In the genomic region with DNA sequence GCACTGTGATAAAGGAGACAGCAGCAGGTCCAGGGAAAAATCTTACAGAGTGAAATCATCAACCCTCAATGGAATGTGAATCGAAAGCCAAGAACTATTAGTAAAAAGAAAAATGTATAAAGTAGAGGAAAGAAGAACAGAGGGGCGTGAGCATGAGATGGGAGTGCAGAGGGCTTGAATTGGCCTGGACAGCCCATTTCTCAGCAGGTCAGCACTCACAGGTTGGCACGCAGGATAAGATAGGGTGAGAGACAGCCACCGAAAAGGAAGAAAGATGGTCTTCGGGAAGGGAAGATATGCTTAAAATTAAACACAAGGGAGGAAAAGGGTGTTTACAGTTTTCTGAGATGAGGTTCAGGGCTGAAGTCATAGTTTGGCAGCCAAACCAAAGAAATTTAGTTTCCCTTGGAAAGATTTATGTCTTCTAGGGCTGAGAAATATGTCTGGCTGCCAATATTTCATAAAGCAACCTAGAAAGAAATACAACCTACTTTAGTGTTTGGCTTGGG, we compare ENCODE assay signal across 17 cellular contexts.
DNase-seq lines count a peak whose midpoint lies in the region; ATAC-seq, FAIRE-seq and TF ChIP-seq lines count a peak whose summit lies in the region.
"Had no signal": no experiment of that assay in that cellular context is flagged by ENCODE, and none has a peak within 500 bp of the region (broad histone marks: within the 10 kb centered on the region; RNA-seq: fewer than 3 reads in every experiment).

No MANE protein-coding gene starts in this region.

- no peak overlapping the region for H3K4me3 ChIP-seq in AG10803 (ENCODE audit: low read length)
- no peak overlapping the region for H3K4me3 ChIP-seq in SK-N-SH (ENCODE audit: low read depth in 2 of 2, low read length in 1 of 2)
- no peak overlapping the region for H3K4me3 ChIP-seq in fibroblast of mammary gland (ENCODE audit: control insufficient read depth, low read depth, low read length)
- H3K4me3 ChIP-seq in osteoblast (ENCODE audit: insufficient read depth, low read length), result peak overlapping the region; percentile 39
- H3K4me3 ChIP-seq in PC-3 (ENCODE audit: low read length), result no peak overlapping the region
- H3K4me3 ChIP-seq in dorsolateral prefrontal cortex, result no peak overlapping the region
- no peak overlapping the region for H3K4me3 ChIP-seq in small intestine (ENCODE audit: low read depth in 1 of 2, low read length in 2 of 2)
- H3K4me3 ChIP-seq: neural progenitor cell, skin epidermis had no signal

- H3K79me2 ChIP-seq in SK-N-SH (ENCODE audit: insufficient read depth), result no peaks in the 10 kb centered on the region
- H3K79me2 ChIP-seq in osteoblast (ENCODE audit: insufficient read depth, low read length), result no peaks in the 10 kb centered on the region
- no peaks in the 10 kb centered on the region for H3K79me2 ChIP-seq in PC-3 (ENCODE audit: low read length)

- POLR2A ChIA-PET in SK-N-SH (lab: Yijun Ruan, JAX), result no interaction called here
- POLR2A ChIA-PET in PC-3 (lab: Charles Lee; ENCODE audit: unreplicated experiment), result no interaction called here
- POLR2A ChIA-PET in CD4-positive, alpha-beta T cell (lab: Charles Lee), result no interaction called here

- H3K4me1 Mint-ChIP-seq in CD4-positive, alpha-beta T cell (ENCODE audit: low read depth), result no peaks in the 10 kb centered on the region
- H3K4me1 Mint-ChIP-seq: neural progenitor cell; stimulated activated memory B cell treated with anti-CD40 and anti-IgM and Interleukin-4, amounts not matched to agents 10 μg/mL and 1 μg/mL and 100 μg/mL, for 72 hours had no signal

- H3K4me1 ChIP-seq in SK-N-SH (ENCODE audit: control insufficient read depth in 1 of 2, insufficient read depth in 2 of 2, low read depth in 1 of 2, low read length in 1 of 2) (no peaks in the 10 kb centered on the region), osteoblast (ENCODE audit: insufficient read depth, low read length) (peaks cover 8% of the 10 kb centered on the region), PC-3 (ENCODE audit: insufficient read depth, low read length) (no peaks in the 10 kb centered on the region), small intestine (ENCODE audit: control insufficient read depth in 2 of 2, insufficient read depth in 1 of 2, low read depth in 1 of 2, low read length in 1 of 2) (no peaks in the 10 kb centered on the region)
- H3K4me1 ChIP-seq: neural progenitor cell had no signal

- peak overlapping the region; percentile 59 for H3K4me2 ChIP-seq in SK-N-SH
- peak overlapping the region; percentile 72 for H3K4me2 ChIP-seq in osteoblast (ENCODE audit: insufficient read depth, low read length)
- no peak overlapping the region for H3K4me2 ChIP-seq in PC-3 (ENCODE audit: low read length)
- H3K4me2 ChIP-seq: neural progenitor cell had no signal

- DNase-seq in AG10803 (ENCODE audit: low read depth) (peak; percentile 15), SK-N-SH (no peak), fibroblast of mammary gland (ENCODE audit: low read depth) (peak; percentile 33), osteoblast (ENCODE audit: insufficient read length, low spot score, missing footprints) (no peak), PC-3 (no peak), dorsolateral prefrontal cortex (no peak), small intestine (no peak)
- no peak for DNase-seq in CD4-positive, alpha-beta T cell
- DNase-seq: activated CD4-positive, CD25-positive, alpha-beta regulatory T cell treated with anti-CD3 and anti-CD28 coated beads, Interleukin-2, amount 50 U/mL, for 72 hours; activated gamma-delta T cell; NCI-H146; SIG-M5 had no signal

- H4K20me1 ChIP-seq in SK-N-SH (ENCODE audit: insufficient read depth) (no peaks in the 10 kb centered on the region), osteoblast (ENCODE audit: insufficient read depth, low read length) (no peaks in the 10 kb centered on the region), PC-3 (ENCODE audit: low read length) (no peaks in the 10 kb centered on the region)

- H3K9me2 ChIP-seq in SK-N-SH (no peaks in the 10 kb centered on the region), PC-3 (replicated peaks; ENCODE audit: low read length) (no peaks in the 10 kb centered on the region)

- H3K27ac Mint-ChIP-seq in CD4-positive, alpha-beta T cell, result no peak overlapping the region
- H3K27ac Mint-ChIP-seq: neural progenitor cell; stimulated activated memory B cell treated with anti-CD40 and anti-IgM and Interleukin-4, amounts not matched to agents 10 μg/mL and 1 μg/mL and 100 μg/mL, for 72 hours; type B pancreatic cell had no signal

- H3K27ac ChIP-seq in SK-N-SH (ENCODE audit: low read depth in 2 of 2, low read length in 1 of 2), result peak overlapping the region in 1 of 2 experiments; percentile 28; a peak in 2 of 4 replicates
- H3K27ac ChIP-seq in osteoblast (ENCODE audit: low read depth, low read length), result peak overlapping the region; percentile 32
- no peak overlapping the region for H3K27ac ChIP-seq in PC-3 (ENCODE audit: low read length)
- H3K27ac ChIP-seq in CD4-positive, alpha-beta T cell (ENCODE audit: low read depth, low read length), result no peak overlapping the region
- H3K27ac ChIP-seq in dorsolateral prefrontal cortex, result no peak overlapping the region
- no peak overlapping the region for H3K27ac ChIP-seq in small intestine (ENCODE audit: low read depth in 1 of 2, low read length in 1 of 2)
- H3K27ac ChIP-seq: neural progenitor cell, skin epidermis had no signal

- no peaks in the 10 kb centered on the region for H3K27me3 ChIP-seq in SK-N-SH (ENCODE audit: insufficient read depth)
- H3K27me3 ChIP-seq in osteoblast (ENCODE audit: insufficient read depth, low read length), result peaks cover 8% of the 10 kb centered on the region
- no peaks in the 10 kb centered on the region for H3K27me3 ChIP-seq in PC-3 (ENCODE audit: low read length)
- no peaks in the 10 kb centered on the region for H3K27me3 ChIP-seq in CD4-positive, alpha-beta T cell (ENCODE audit: control insufficient read depth, insufficient read depth, low read length)
- H3K27me3 ChIP-seq in dorsolateral prefrontal cortex, result no peaks in the 10 kb centered on the region
- H3K27me3 ChIP-seq in small intestine (ENCODE audit: control insufficient read depth in 2 of 2, insufficient read depth in 2 of 2, low read length in 2 of 2), result no peaks in the 10 kb centered on the region
- H3K27me3 ChIP-seq: neural progenitor cell had no signal

- BruUV-seq in PC-3 (replicated peaks; lab: Mats Ljungman, UMichigan), result no TSS peak

- no peaks in the 10 kb centered on the region for H3K36me3 Mint-ChIP-seq in CD4-positive, alpha-beta T cell (ENCODE audit: low read depth)
- H3K36me3 Mint-ChIP-seq: neural progenitor cell; stimulated activated memory B cell treated with anti-CD40 and anti-IgM and Interleukin-4, amounts not matched to agents 10 μg/mL and 1 μg/mL and 100 μg/mL, for 72 hours; type B pancreatic cell had no signal

- H3F3A ChIP-seq in SK-N-SH (replicated peaks; ENCODE audit: insufficient read depth) (peaks cover 9% of the 10 kb centered on the region), PC-3 (ENCODE audit: low read length, unreplicated experiment) (no peaks in the 10 kb centered on the region)

- no peak for TF ChIP-seq RAD21 in SK-N-SH (IDR thresholded peaks at IDR 0.05; ENCODE audit: low read length)

- CTCF ChIA-PET in SK-N-SH (lab: Yijun Ruan, JAX), result no interaction called here
- CTCF ChIA-PET in PC-3 (lab: Charles Lee), result no interaction called here
- CTCF ChIA-PET in CD4-positive, alpha-beta T cell (lab: Charles Lee), result no interaction called here

- intact Hi-C loops in PC-3 (cut with micrococcal nuclease), result no loop called here
- intact Hi-C loops in CD4-positive, alpha-beta T cell (cut with DNase I, micrococcal nuclease), result no loop called here
- intact Hi-C loops in dorsolateral prefrontal cortex (cut with DNase I), result no loop called here

- peaks cover 4% of the 10 kb centered on the region for H3K9me3 Mint-ChIP-seq in CD4-positive, alpha-beta T cell
- H3K9me3 Mint-ChIP-seq: neural progenitor cell had no signal

- H2AFZ ChIP-seq in SK-N-SH (ENCODE audit: low read depth), result no peak overlapping the region
- peak overlapping the region; percentile 77 for H2AFZ ChIP-seq in osteoblast (ENCODE audit: low read length)
- H2AFZ ChIP-seq in PC-3 (ENCODE audit: low read length), result no peak overlapping the region
- H2AFZ ChIP-seq: neural progenitor cell had no signal

- TF ChIP-seq CTCF in AG10803 (conservative IDR thresholded peaks at IDR 0.05; ENCODE audit: low read length) (no peak), SK-N-SH (IDR thresholded peaks at IDR 0.05) (no peak), fibroblast of mammary gland (conservative IDR thresholded peaks at IDR 0.05; ENCODE audit: control insufficient read depth, insufficient read depth, low read depth, low read length) (no peak), osteoblast (IDR thresholded peaks at IDR 0.05; ENCODE audit: extremely low read depth, low read depth, low read length) (no peak), PC-3 (conservative IDR thresholded peaks at IDR 0.05; ENCODE audit: low read depth, low read length) (no peak), dorsolateral prefrontal cortex (IDR thresholded peaks at IDR 0.05 in 54 of 56, conservative IDR thresholded peaks at IDR 0.05 in 2 of 56; ENCODE audit: low read depth in 1 of 56, partially characterized antibody in 56 of 56) (no peak)
- TF ChIP-seq CTCF in CD4-positive, alpha-beta T cell (IDR thresholded peaks at IDR 0.05), result no peak

- H3K9me3 ChIP-seq in SK-N-SH, result no peaks in the 10 kb centered on the region
- no peaks in the 10 kb centered on the region for H3K9me3 ChIP-seq in osteoblast (ENCODE audit: low read depth, low read length)
- no peaks in the 10 kb centered on the region for H3K9me3 ChIP-seq in PC-3 (ENCODE audit: low read length)
- no peaks in the 10 kb centered on the region for H3K9me3 ChIP-seq in CD4-positive, alpha-beta T cell (ENCODE audit: control insufficient read depth, low read length)
- H3K9me3 ChIP-seq in small intestine (ENCODE audit: control insufficient read depth, low read depth), result no peaks in the 10 kb centered on the region

- no peak for ATAC-seq in PC-3
- no peak for ATAC-seq in CD4-positive, alpha-beta T cell (ENCODE audit: poor library complexity)
- ATAC-seq: stimulated activated memory B cell treated with anti-CD40 and anti-IgM and Interleukin-4, amounts not matched to agents 10 μg/mL and 1 μg/mL and 100 μg/mL, for 72 hours had no signal

- TF ChIP-seq EP300 in SK-N-SH (IDR thresholded peaks at IDR 0.05; ENCODE audit: borderline replicate concordance in 1 of 2, low read depth in 1 of 2, low read length in 1 of 2), result no peak

- no peaks in the 10 kb centered on the region for H3K36me3 ChIP-seq in SK-N-SH (replicated peaks in 1 of 2; ENCODE audit: control insufficient read depth in 1 of 2, insufficient read depth in 2 of 2, low read length in 1 of 2)
- no peaks in the 10 kb centered on the region for H3K36me3 ChIP-seq in osteoblast (ENCODE audit: insufficient read depth, low read length)
- H3K36me3 ChIP-seq in PC-3 (ENCODE audit: low read depth, low read length), result no peaks in the 10 kb centered on the region
- no peaks in the 10 kb centered on the region for H3K36me3 ChIP-seq in small intestine (ENCODE audit: control insufficient read depth in 2 of 2, insufficient read depth in 2 of 2, low read length in 2 of 2)
- H3K36me3 ChIP-seq: neural progenitor cell had no signal

- H3K4me3 Mint-ChIP-seq in CD4-positive, alpha-beta T cell, result no peak overlapping the region
- H3K4me3 Mint-ChIP-seq: neural progenitor cell; stimulated activated memory B cell treated with anti-CD40 and anti-IgM and Interleukin-4, amounts not matched to agents 10 μg/mL and 1 μg/mL and 100 μg/mL, for 72 hours; type B pancreatic cell had no signal

- FAIRE-seq in small intestine (lab: Jason Lieb, UNC), result no peak
- FAIRE-seq: frontal cortex had no signal

- H3K9ac ChIP-seq in SK-N-SH (no peak overlapping the region), PC-3 (ENCODE audit: low read length) (no peak overlapping the region)
- H3K9ac ChIP-seq: neural progenitor cell had no signal

- WGBS in SK-N-SH (ENCODE audit: low lambda C conversion rate), result 64% methylated on average over 5 of the region's 5 CpGs
- 50 to 77% (median 68%) methylated on average over 5 of the region's 5 CpGs for WGBS in small intestine, 3 donors

- no peaks in the 10 kb centered on the region for H3K27me3 Mint-ChIP-seq in CD4-positive, alpha-beta T cell
- H3K27me3 Mint-ChIP-seq: stimulated activated memory B cell treated with anti-CD40 and anti-IgM and Interleukin-4, amounts not matched to agents 10 μg/mL and 1 μg/mL and 100 μg/mL, for 72 hours had no signal

Comparison
In these comparisons a context has a peak if more than half of its experiments do, and no peak if none do; other contexts are left out.
1. DNase-seq: peak in AG10803 (single experiment) and fibroblast of mammary gland (single experiment); none in SK-N-SH (single experiment), osteoblast (single experiment), PC-3 (single experiment), CD4-positive, alpha-beta T cell (0 of 10), dorsolateral prefrontal cortex (0 of 10) and small intestine (single experiment).